In genomic region chr5:39179561-39179960, GRCh38 we compare ENCODE assay signal across 8 cellular contexts. TPM values are rescaled to one million over a fixed set of nuclear protein-coding genes. Genes with fewer than 3 reads are reported as not detected.
DNase-seq lines count a peak whose midpoint lies in the region; ATAC-seq and TF ChIP-seq lines count a peak whose summit lies in the region.
"Not testable (repeated sequence)": the region's sequence is repeated elsewhere in the genome, so short reads cannot be mapped to it uniquely, and the experiment has no call there.

No MANE protein-coding gene starts in this region.

- H3K4me1 ChIP-seq in esophagus muscularis mucosa: not testable (repeated sequence)
- peaks cover 16 to 98% (median 71%) of the 10 kb centered on the region in 6 donors for H3K4me1 ChIP-seq in spleen

- peaks cover 80% of the 10 kb centered on the region for H3K4me1 Mint-ChIP-seq in CD14-positive monocyte
- H3K4me1 Mint-ChIP-seq in T-helper 17 cell: peaks cover 75% of the 10 kb centered on the region
- peaks cover 90% of the 10 kb centered on the region for H3K4me1 Mint-ChIP-seq in activated CD8-positive, alpha-beta T cell treated with anti-CD3 and anti-CD28 coated beads for 36 hours (ENCODE audit: low read depth)
- peaks cover 70% of the 10 kb centered on the region for H3K4me1 Mint-ChIP-seq in activated T-helper 17 cell treated with anti-CD3 and anti-CD28 coated beads, Interleukin-2, amount 50 U/mL, for 72 hours
- peaks cover 86% of the 10 kb centered on the region for H3K4me1 Mint-ChIP-seq in activated naive CD8-positive, alpha-beta T cell treated with anti-CD3 and anti-CD28 coated beads for 36 hours

- intact Hi-C loops in CD14-positive monocyte (cut with micrococcal nuclease); esophagus muscularis mucosa (cut with DNase I); spleen (cut with DNase I; ENCODE audit: low total_unique reads): not testable (repeated sequence)
- intact Hi-C loops in activated CD8-positive, alpha-beta T cell treated with anti-CD3 and anti-CD28 coated beads for 36 hours (cut with micrococcal nuclease): loop anchor here (5.0 kb wide), 1 partner anchor 33 kb away; no protein-coding TSS in a partner anchor

- ATAC-seq in T-helper 17 cell; activated CD8-positive, alpha-beta T cell treated with anti-CD3 and anti-CD28 coated beads for 36 hours; activated T-helper 17 cell treated with anti-CD3 and anti-CD28 coated beads, Interleukin-2, amount 50 U/mL, for 72 hours (replicated peaks): not testable (repeated sequence)

- not testable (repeated sequence) for H3K27ac ChIP-seq in esophagus muscularis mucosa (replicated peaks in 1 of 4)
- peak overlapping the region in 6 of 8 donors; percentile 75 to 84 (median 81) for H3K27ac ChIP-seq in spleen

- CTCF ChIA-PET in activated CD8-positive, alpha-beta T cell treated with anti-CD3 and anti-CD28 coated beads for 36 hours (lab: Charles Lee): interaction anchor here (1.4 to 3.4 kb wide), 4 partner anchors 10 to 38 kb away, joined by 5 to 12 read pairs (median 8); no protein-coding TSS in a partner anchor

- 0 out of 2 replicates have a peak overlapping the region, but pooled peaks have one; percentile 4 for H3K4me3 ChIP-seq in Jurkat, Clone E6-1 (ENCODE audit: low read length)
- not testable (repeated sequence) for H3K4me3 ChIP-seq in esophagus muscularis mucosa, spleen

- H3K36me3 ChIP-seq in esophagus muscularis mucosa, spleen: not testable (repeated sequence)

- not testable (repeated sequence) for H3K4me3 Mint-ChIP-seq in CD14-positive monocyte
- peak overlapping the region; percentile 77 for H3K4me3 Mint-ChIP-seq in T-helper 17 cell
- H3K4me3 Mint-ChIP-seq in activated CD8-positive, alpha-beta T cell treated with anti-CD3 and anti-CD28 coated beads for 36 hours: peak overlapping the region; percentile 55
- H3K4me3 Mint-ChIP-seq in activated T-helper 17 cell treated with anti-CD3 and anti-CD28 coated beads, Interleukin-2, amount 50 U/mL, for 72 hours: peak overlapping the region; percentile 80
- H3K4me3 Mint-ChIP-seq in activated naive CD8-positive, alpha-beta T cell treated with anti-CD3 and anti-CD28 coated beads for 36 hours: peak overlapping the region; percentile 72

- POLR2A ChIA-PET in activated CD8-positive, alpha-beta T cell treated with anti-CD3 and anti-CD28 coated beads for 36 hours (lab: Charles Lee): interaction anchor here (7.9 to 15.6 kb wide), 2 partner anchors 15 kb away, joined by 60 to 202 read pairs; no protein-coding TSS in a partner anchor

- DNase-seq in CD14-positive monocyte (ENCODE audit: low spot score); Jurkat, Clone E6-1 (ENCODE audit: low read depth, low spot score); T-helper 17 cell; activated naive CD8-positive, alpha-beta T cell treated with anti-CD3 and anti-CD28 coated beads for 36 hours; spleen: not testable (repeated sequence)
- peak; percentile 28 for DNase-seq in activated CD8-positive, alpha-beta T cell treated with anti-CD3 and anti-CD28 coated beads for 36 hours
- peak; percentile 64 for DNase-seq in esophagus muscularis mucosa (ENCODE audit: extremely low spot score)

- not testable (repeated sequence) for H3K27me3 Mint-ChIP-seq in CD14-positive monocyte (ENCODE audit: low read depth in 3 of 3); T-helper 17 cell; activated CD8-positive, alpha-beta T cell treated with anti-CD3 and anti-CD28 coated beads for 36 hours; activated T-helper 17 cell treated with anti-CD3 and anti-CD28 coated beads, Interleukin-2, amount 50 U/mL, for 72 hours; activated naive CD8-positive, alpha-beta T cell treated with anti-CD3 and anti-CD28 coated beads for 36 hours

- not testable (repeated sequence) for H3K27me3 ChIP-seq in esophagus muscularis mucosa; spleen (replicated peaks in 1 of 7)

- H3K9me3 Mint-ChIP-seq in CD14-positive monocyte; activated CD8-positive, alpha-beta T cell treated with anti-CD3 and anti-CD28 coated beads for 36 hours; activated T-helper 17 cell treated with anti-CD3 and anti-CD28 coated beads, Interleukin-2, amount 50 U/mL, for 72 hours; activated naive CD8-positive, alpha-beta T cell treated with anti-CD3 and anti-CD28 coated beads for 36 hours: not testable (repeated sequence)

- not testable (repeated sequence) for TF ChIP-seq POLR2A in esophagus muscularis mucosa (IDR thresholded peaks at IDR 0.05; ENCODE audit: low read depth); spleen (IDR thresholded peaks at IDR 0.05)

- H3K36me3 Mint-ChIP-seq in CD14-positive monocyte: peaks cover 46 to 52% of the 10 kb centered on the region in 2 donors
- peaks cover 19% of the 10 kb centered on the region for H3K36me3 Mint-ChIP-seq in T-helper 17 cell (ENCODE audit: low read depth)
- peaks cover 21% of the 10 kb centered on the region for H3K36me3 Mint-ChIP-seq in activated CD8-positive, alpha-beta T cell treated with anti-CD3 and anti-CD28 coated beads for 36 hours (ENCODE audit: low read depth)
- H3K36me3 Mint-ChIP-seq in activated T-helper 17 cell treated with anti-CD3 and anti-CD28 coated beads, Interleukin-2, amount 50 U/mL, for 72 hours (ENCODE audit: low read depth): peaks cover 21% of the 10 kb centered on the region
- H3K36me3 Mint-ChIP-seq in activated naive CD8-positive, alpha-beta T cell treated with anti-CD3 and anti-CD28 coated beads for 36 hours: peaks cover 24% of the 10 kb centered on the region

- H3K9me3 ChIP-seq in T-helper 17 cell (ENCODE audit: control insufficient read depth, low read length, poor library complexity, severe bottlenecking); esophagus muscularis mucosa; spleen: not testable (repeated sequence)

- not testable (repeated sequence) for TF ChIP-seq CTCF in CD14-positive monocyte (IDR thresholded peaks at IDR 0.05); activated CD8-positive, alpha-beta T cell treated with anti-CD3 and anti-CD28 coated beads for 36 hours (IDR thresholded peaks at IDR 0.05); esophagus muscularis mucosa (IDR thresholded peaks at IDR 0.05); spleen (IDR thresholded peaks at IDR 0.05 in 8 of 11, conservative IDR thresholded peaks at IDR 0.05 in 3 of 11)

- TF ChIP-seq EP300 in esophagus muscularis mucosa (IDR thresholded peaks at IDR 0.05): not testable (repeated sequence)

- peak overlapping the region; percentile 53 to 88 (median 83) for H3K27ac Mint-ChIP-seq in CD14-positive monocyte
- peak overlapping the region; percentile 100 for H3K27ac Mint-ChIP-seq in T-helper 17 cell
- peak overlapping the region; percentile 89 for H3K27ac Mint-ChIP-seq in activated CD8-positive, alpha-beta T cell treated with anti-CD3 and anti-CD28 coated beads for 36 hours
- peak overlapping the region; percentile 87 for H3K27ac Mint-ChIP-seq in activated T-helper 17 cell treated with anti-CD3 and anti-CD28 coated beads, Interleukin-2, amount 50 U/mL, for 72 hours
- peak overlapping the region; percentile 94 for H3K27ac Mint-ChIP-seq in activated naive CD8-positive, alpha-beta T cell treated with anti-CD3 and anti-CD28 coated beads for 36 hours

- WGBS in esophagus muscularis mucosa: 70% methylated on average over 3 of the region's 3 CpGs
- WGBS in spleen, 5 donors: 51 to 68% (median 63%) methylated on average over 3 of the region's 3 CpGs

RNA-seq across cellular contexts. Expression of gene FYB1, which starts 39.8 kb away (rescaled TPM):
- polyA plus RNA-seq in CD14-positive monocyte (100 to 1,000 TPM in 1 of 2 donors, 10 to 100 TPM in 1; 75.3 to 141 TPM), spleen (10 to 100 TPM; 21.0 to 26.3 (median 23.3) TPM)
- 3.7 TPM for polyA plus RNA-seq in Jurkat, Clone E6-1 (2012; ENCODE audit: insufficient read depth, insufficient read length)
- total RNA-seq in T-helper 17 cell (100 to 1,000 TPM; 499 to 517 TPM), esophagus muscularis mucosa (10 to 100 TPM in 1 of 4 donors, 1 to 10 TPM in 3; 3.2 to 12.9 (median 3.9) TPM), spleen (100 to 1,000 TPM; 178 to 287 (median 228) TPM)
- total RNA-seq in activated CD8-positive, alpha-beta T cell treated with anti-CD3 and anti-CD28 coated beads for 36 hours: 10 to 100 TPM; 82.8 to 83.0 TPM
- total RNA-seq in activated T-helper 17 cell treated with anti-CD3 and anti-CD28 coated beads, Interleukin-2, amount 50 U/mL, for 72 hours: 100 to 1,000 TPM in 1 of 2 donors, 10 to 100 TPM in 1; 95.7 to 153 TPM
- 10 to 100 TPM; 71.3 to 74.1 TPM for total RNA-seq in activated naive CD8-positive, alpha-beta T cell treated with anti-CD3 and anti-CD28 coated beads for 36 hours

Comparison
In these comparisons a context has a peak if more than half of its experiments do, and no peak if none do; other contexts are left out.
1. RNA of gene FYB1, which starts 39.8 kb away (total RNA-seq): 499 to 517 TPM in T-helper 17 cell, 178 to 287 TPM in spleen, 95.7 to 153 TPM in activated T-helper 17 cell treated with anti-CD3 and anti-CD28 coated beads, Interleukin-2, amount 50 U/mL, for 72 hours, 82.8 to 83.0 TPM in activated CD8-positive, alpha-beta T cell treated with anti-CD3 and anti-CD28 coated beads for 36 hours and 71.3 to 74.1 TPM in activated naive CD8-positive, alpha-beta T cell treated with anti-CD3 and anti-CD28 coated beads for 36 hours; 3.2 to 12.9 TPM in esophagus muscularis mucosa; every median in the first group is over 4 times any median in the second.
2. Peak in every context shown above with its lines, with median percentiles within 50 percentile points of each other: H3K27ac Mint-ChIP-seq.